Comparison of ENCODE assay signal across 1 cellular context in genomic region chr1:237108299-237109040, GRCh38.
TF ChIP-seq lines count a peak whose summit lies in the region.

No MANE protein-coding gene starts in this region.

TF ChIP-seq in WTC11, 78 proteins besides CTCF, POLR2A, EP300 and RAD21 (continued from another document):
- TF ChIP-seq ERG (CRISPR knock-in tag; IDR thresholded peaks at IDR 0.05) (no peak), FOXJ3 (CRISPR knock-in tag; IDR thresholded peaks at IDR 0.05; ENCODE audit: borderline replicate concordance) (no peak), JUN (CRISPR knock-in tag; IDR thresholded peaks at IDR 0.05) (no peak), CBFB (CRISPR knock-in tag; IDR thresholded peaks at IDR 0.05; ENCODE audit: low read depth) (no peak), ZMAT4 (CRISPR knock-in tag; IDR thresholded peaks at IDR 0.05) (no peak), IRF1 (CRISPR knock-in tag; IDR thresholded peaks at IDR 0.05) (no peak), SMAD3 (CRISPR knock-in tag; IDR thresholded peaks at IDR 0.05; ENCODE audit: borderline replicate concordance) (no peak), ZNF219 (CRISPR knock-in tag; IDR thresholded peaks at IDR 0.05; ENCODE audit: borderline replicate concordance) (no peak), ZBTB43 (CRISPR knock-in tag; IDR thresholded peaks at IDR 0.05) (no peak), MXD4 (CRISPR knock-in tag; IDR thresholded peaks at IDR 0.05; ENCODE audit: borderline replicate concordance) (no peak), TEAD4 (CRISPR knock-in tag; IDR thresholded peaks at IDR 0.05) (no peak), CREM (CRISPR knock-in tag; IDR thresholded peaks at IDR 0.05) (no peak), ZNF121 (CRISPR knock-in tag; IDR thresholded peaks at IDR 0.05) (no peak)
